Comparison of ENCODE assay signal across 7 cellular contexts in genomic region chr16:14858779-14859178, GRCh38. TPM values are rescaled to one million over a fixed set of nuclear protein-coding genes. Genes with fewer than 3 reads are reported as not detected.
DNase-seq lines count a peak whose midpoint lies in the region; ATAC-seq, FAIRE-seq and TF ChIP-seq lines count a peak whose summit lies in the region.
"Not testable (repeated sequence)": the region's sequence is repeated elsewhere in the genome, so short reads cannot be mapped to it uniquely, and the experiment has no call there.

No MANE protein-coding gene starts in this region.

- not testable (repeated sequence) for H3K4me2 ChIP-seq in A549; HCT116 (ENCODE audit: low read length); HepG2 (ENCODE audit: low read depth, low read length)

- not testable (repeated sequence) for TF ChIP-seq EP300 in A549 (IDR thresholded peaks at IDR 0.05); HepG2 (IDR thresholded peaks at IDR 0.05; ENCODE audit: low read depth in 2 of 2, low read length in 2 of 2); HepG2 (CRISPR knock-in tag; IDR thresholded peaks at IDR 0.05; ENCODE audit: borderline replicate concordance)

- ATAC-seq in A549 = peak; percentile 55 to 58; a peak in 4 of 6 replicates
- peak; percentile 53; the same call in 1 of the 2 replicates for ATAC-seq in HCT116
- peak; percentile 20; the same call in 1 of the 2 replicates for ATAC-seq in WTC11
- ATAC-seq in activated T-cell treated with anti-CD3 and anti-CD28 coated beads, Interleukin-2, amount 50 U/mL, for 72 hours (replicated peaks in 1 of 2) = not testable (repeated sequence)
- ATAC-seq in HepG2 = peak; percentile 65
- peak; percentile 44 for ATAC-seq in mucosa of descending colon

- not testable (repeated sequence) for BruUV-seq in HCT116 (replicated peaks; lab: Mats Ljungman, UMichigan); HepG2 (replicated peaks; lab: Mats Ljungman, UMichigan)

- H4K20me1 ChIP-seq in HCT116 (ENCODE audit: insufficient read depth); HepG2 (ENCODE audit: insufficient read depth, low read length): not testable (repeated sequence)

- not testable (repeated sequence) for H3K27ac ChIP-seq in A549; HCT116 (ENCODE audit: low read depth, low read length); endodermal cell (ENCODE audit: low read depth, low read length); HepG2 (ENCODE audit: extremely low read length, insufficient read depth, low read length)

- not testable (repeated sequence) for H3K79me2 ChIP-seq in HCT116 (ENCODE audit: insufficient read depth, low read length); HepG2 (ENCODE audit: insufficient read depth, low read length)

- not testable (repeated sequence) for H3K36me3 Mint-ChIP-seq in WTC11; activated T-cell treated with anti-CD3 and anti-CD28 coated beads, Interleukin-2, amount 50 U/mL, for 72 hours (ENCODE audit: insufficient read depth in 2 of 2)
- H3K36me3 Mint-ChIP-seq in endodermal cell (ENCODE audit: low read depth) = peaks cover 13% of the 10 kb centered on the region

- POLR2A ChIA-PET in A549 (lab: Yijun Ruan, JAX); HCT116 (lab: Charles Lee); WTC11 (lab: Charles Lee); HepG2 (lab: Yijun Ruan, JAX): not testable (repeated sequence)

- not testable (repeated sequence) for TF ChIP-seq CTCF in A549 (IDR thresholded peaks at IDR 0.05); HCT116 (IDR thresholded peaks at IDR 0.05 in 2 of 3, conservative IDR thresholded peaks at IDR 0.05 in 1 of 3; ENCODE audit: borderline replicate concordance in 1 of 3, insufficient read depth in 1 of 3, low read depth in 2 of 3, low read length in 2 of 3); WTC11 (IDR thresholded peaks at IDR 0.05); HepG2 (CRISPR knock-in tag; IDR thresholded peaks at IDR 0.05); mucosa of descending colon (IDR thresholded peaks at IDR 0.05)
- TF ChIP-seq CTCF in endodermal cell (conservative IDR thresholded peaks at IDR 0.05) = peak; percentile 20

- not testable (repeated sequence) for TF ChIP-seq RAD21 in A549 (conservative IDR thresholded peaks at IDR 0.05 in 1 of 2, IDR thresholded peaks at IDR 0.05 in 1 of 2); HCT116 (IDR thresholded peaks at IDR 0.05; ENCODE audit: low read depth); HepG2 (CRISPR knock-in tag; IDR thresholded peaks at IDR 0.05)

- CTCF ChIA-PET in A549 (lab: Yijun Ruan, JAX); HCT116 (lab: Charles Lee); WTC11 (lab: Charles Lee); HepG2 (lab: Yijun Ruan, JAX; ENCODE audit: low intra/inter-chr PET ratio, low total read pairs): not testable (repeated sequence)

- intact Hi-C loops in HCT116 (cut with micrococcal nuclease); HepG2 (cut with micrococcal nuclease; ENCODE audit: unreplicated experiment); mucosa of descending colon (cut with DNase I, micrococcal nuclease): not testable (repeated sequence)

- WGBS in A549 (ENCODE audit: missing lambda C conversion rate) = 75% methylated on average over 2 of the region's 2 CpGs
- 93% methylated on average over 2 of the region's 2 CpGs; no CpG with 5 or more reads in 1 of the 2 experiments for WGBS in endodermal cell (ENCODE audit: insufficient coverage in 1 of 2, insufficient read length in 1 of 2), 2 experiments
- WGBS in HepG2 (ENCODE audit: low lambda C conversion rate) = 98% methylated on average over 2 of the region's 2 CpGs

- not testable (repeated sequence) for H3K9me3 ChIP-seq in A549; HCT116 (ENCODE audit: control insufficient read depth in 1 of 2, insufficient read depth in 1 of 2, low read depth in 1 of 2, low read length in 2 of 2); endodermal cell (ENCODE audit: control insufficient read depth, low read length); HepG2 (ENCODE audit: low read length); mucosa of descending colon

- H3K4me3 Mint-ChIP-seq in WTC11; activated T-cell treated with anti-CD3 and anti-CD28 coated beads, Interleukin-2, amount 50 U/mL, for 72 hours; endodermal cell: not testable (repeated sequence)

- not testable (repeated sequence) for H3K9me2 ChIP-seq in HCT116 (ENCODE audit: insufficient read depth)

- not testable (repeated sequence) for H3K36me3 ChIP-seq in HCT116 (ENCODE audit: control insufficient read depth in 1 of 2, insufficient read depth in 2 of 2, low read length in 2 of 2); endodermal cell (ENCODE audit: control insufficient read depth, insufficient read depth, low read length); HepG2 (replicated peaks in 1 of 2; ENCODE audit: control insufficient read depth in 1 of 2, insufficient read depth in 2 of 2, low read length in 2 of 2); mucosa of descending colon (ENCODE audit: low read depth)

- not testable (repeated sequence) for H3K27me3 Mint-ChIP-seq in WTC11 (ENCODE audit: low read depth); activated T-cell treated with anti-CD3 and anti-CD28 coated beads, Interleukin-2, amount 50 U/mL, for 72 hours (ENCODE audit: low read depth); endodermal cell (ENCODE audit: insufficient read depth)

- not testable (repeated sequence) for H3K27me3 ChIP-seq in HCT116 (ENCODE audit: insufficient read depth, low read length); endodermal cell (ENCODE audit: control insufficient read depth, insufficient read depth, low read length, poor library complexity, severe bottlenecking); HepG2 (ENCODE audit: control insufficient read depth in 1 of 2, insufficient read depth in 2 of 2, low read length in 2 of 2)

- H3K4me1 Mint-ChIP-seq in WTC11; activated T-cell treated with anti-CD3 and anti-CD28 coated beads, Interleukin-2, amount 50 U/mL, for 72 hours (ENCODE audit: low read depth); endodermal cell: not testable (repeated sequence)

- not testable (repeated sequence) for H3K9ac ChIP-seq in HCT116 (ENCODE audit: low read length); endodermal cell (ENCODE audit: extremely low read depth, low read length, poor library complexity, severe bottlenecking); HepG2 (ENCODE audit: insufficient read depth, low read depth, low read length)

- not testable (repeated sequence) for DNase-seq in A549 (ENCODE audit: low read depth in 1 of 2, low spot score in 1 of 2); HCT116 (ENCODE audit: low read depth, low spot score); WTC11 (ENCODE audit: low spot score); activated T-cell treated with anti-CD3 and anti-CD28 coated beads, Interleukin-2, amount 50 U/mL, for 72 hours; endodermal cell; HepG2 (ENCODE audit: low spot score); mucosa of descending colon

- not testable (repeated sequence) for H3K27ac Mint-ChIP-seq in WTC11, endodermal cell
- H3K27ac Mint-ChIP-seq in activated T-cell treated with anti-CD3 and anti-CD28 coated beads, Interleukin-2, amount 50 U/mL, for 72 hours = peak overlapping the region; percentile 30

- in situ Hi-C loops in HepG2 (cut with HindIII; ENCODE audit: extremely low pct_ligation_motif_present, low pct_unique_long_range_greater_than_20kb) = not testable (repeated sequence)

- not testable (repeated sequence) for H3K4me3 ChIP-seq in A549; HCT116 (replicated peaks in 1 of 2; ENCODE audit: low read depth in 1 of 2, low read length in 2 of 2); endodermal cell (ENCODE audit: low read length); HepG2 (replicated peaks in 1 of 3; ENCODE audit: insufficient read depth in 1 of 3, low read depth in 2 of 3, low read length in 3 of 3); mucosa of descending colon

- RAD21 ChIA-PET in HCT116 (lab: Charles Lee; ENCODE audit: low non-redundant PET in 1 of 2, low total read pairs in 2 of 2, uncharacterized antibody in 2 of 2, unreplicated experiment in 2 of 2) = not testable (repeated sequence)

- not testable (repeated sequence) for H3K9me3 Mint-ChIP-seq in WTC11; activated T-cell treated with anti-CD3 and anti-CD28 coated beads, Interleukin-2, amount 50 U/mL, for 72 hours; endodermal cell

- not testable (repeated sequence) for TF ChIP-seq POLR2A in A549 (IDR thresholded peaks at IDR 0.05; ENCODE audit: low read length); HCT116 (IDR thresholded peaks at IDR 0.05; ENCODE audit: borderline replicate concordance, extremely low read depth, insufficient read depth, insufficient read length); HepG2 (IDR thresholded peaks at IDR 0.05; ENCODE audit: insufficient read depth in 1 of 2, low read depth in 2 of 2, low read length in 2 of 2)

- H2AFZ ChIP-seq in HCT116 (ENCODE audit: low read depth, low read length, poor library complexity, severe bottlenecking); HepG2 (ENCODE audit: low read length): not testable (repeated sequence)

- not testable (repeated sequence) for H3K4me1 ChIP-seq in A549; HCT116 (ENCODE audit: control insufficient read depth in 1 of 2, insufficient read depth in 2 of 2, low read length in 2 of 2); endodermal cell (ENCODE audit: control insufficient read depth, insufficient read depth, low read length); HepG2 (ENCODE audit: insufficient read depth, low read length); mucosa of descending colon (ENCODE audit: low read depth)

- not testable (repeated sequence) for FAIRE-seq in A549 (lab: Jason Lieb, UNC); HepG2 (lab: Jason Lieb, UNC)

RNA-seq across cellular contexts. Expression of gene NOMO1, which starts 25.3 kb away (rescaled TPM):
- 107 and 134 TPM in 2 replicates for polyA plus RNA-seq in A549 (2011; rRNA removed)
- polyA plus RNA-seq in A549 (2012; cell fraction: cytosol; rRNA removed) = 68.4 and 80.8 TPM in 2 replicates
- 161 and 204 TPM in 2 replicates for polyA plus RNA-seq in A549 (2012; cell fraction: nucleus; rRNA removed)
- polyA plus RNA-seq in A549 (2017; fragmentation: RNase III; extraction: RNeasy Plus Mini Kit Qiagen cat#74134 plus additional on column Dnase treatment) = 84.3 to 90.4 TPM (median 88.5 TPM) in 3 replicates
- 178 and 201 TPM in 2 replicates for polyA minus RNA-seq in A549 (2011; rRNA and poly(A)+ RNA removed)
- total RNA-seq in HCT116 (2021; ENCODE audit: unreplicated experiment) = 122 TPM
- polyA plus RNA-seq in HCT116 (2012) = 126 and 138 TPM in 2 replicates
- 100.0 to 112 TPM (median 101 TPM) in 3 replicates for total RNA-seq in WTC11 (2021)
- total RNA-seq in activated T-cell treated with anti-CD3 and anti-CD28 coated beads, Interleukin-2, amount 50 U/mL, for 72 hours = 10 to 100 TPM; 38.5 to 43.5 TPM
- total RNA-seq in endodermal cell = 100 to 1,000 TPM; 107 to 112 TPM
- polyA plus RNA-seq in endodermal cell (2013, experiment 1 of 2) = 69.5 TPM
- polyA plus RNA-seq in endodermal cell (2013, experiment 2 of 2) = 67.2 TPM
- 91.7 and 176 TPM in 2 replicates for total RNA-seq in HepG2 (2016; rRNA removed; fragmentation: Illumina TruSeq; extraction: Trizol)
- 23.7 and 26.9 TPM in 2 replicates for total RNA-seq in HepG2 (2016; cell fraction: cytosol; rRNA removed; fragmentation: Illumina TruSeq; extraction: Trizol; ENCODE audit: low read depth)
- total RNA-seq in HepG2 (2016; cell fraction: insoluble cytoplasmic fraction; rRNA removed; fragmentation: Illumina TruSeq; extraction: Trizol) = 79.8 and 173 TPM in 2 replicates
- 56.9 and 69.3 TPM in 2 replicates for total RNA-seq in HepG2 (2016; cell fraction: membrane; rRNA removed; fragmentation: Illumina TruSeq; extraction: Trizol)
- total RNA-seq in HepG2 (2016; cell fraction: nucleus; rRNA removed; fragmentation: Illumina TruSeq; extraction: Trizol) = 167 and 204 TPM in 2 replicates
- polyA plus RNA-seq in HepG2 (2011; rRNA removed) = 243 and 289 TPM in 2 replicates
- polyA plus RNA-seq in HepG2 (2011; cell fraction: cytosol; rRNA removed) = 201 and 203 TPM in 2 replicates
- polyA plus RNA-seq in HepG2 (2011; cell fraction: nucleus; rRNA removed) = 179 and 192 TPM in 2 replicates
- 230 and 254 TPM in 2 replicates for polyA plus RNA-seq in HepG2 (2012)
- polyA plus RNA-seq in HepG2 (2016; cell fraction: cytosol; fragmentation: Illumina TruSeq; extraction: Trizol; ENCODE audit: low read depth) = 21.0 and 22.5 TPM in 2 replicates
- 73.1 and 87.0 TPM in 2 replicates for polyA plus RNA-seq in HepG2 (2016; cell fraction: insoluble cytoplasmic fraction; fragmentation: Illumina TruSeq; extraction: Trizol; ENCODE audit: low read depth)
- polyA plus RNA-seq in HepG2 (2016; cell fraction: membrane; fragmentation: Illumina TruSeq; extraction: Trizol; ENCODE audit: low read depth) = 39.3 and 45.7 TPM in 2 replicates
- polyA plus RNA-seq in HepG2 (2016; cell fraction: nucleus; fragmentation: Illumina TruSeq; extraction: Trizol; ENCODE audit: insufficient read depth, low read depth) = 234 and 271 TPM in 2 replicates
- 110 and 255 TPM in 2 replicates for polyA minus RNA-seq in HepG2 (2011; rRNA and poly(A)+ RNA removed; ENCODE audit: low replicate concordance)
- polyA minus RNA-seq in HepG2 (2011; cell fraction: cytosol; rRNA and poly(A)+ RNA removed) = 286 and 433 TPM in 2 replicates
- polyA minus RNA-seq in HepG2 (2011; cell fraction: nucleus; rRNA and poly(A)+ RNA removed) = 151 and 209 TPM in 2 replicates
- total RNA-seq in mucosa of descending colon = 10 to 100 TPM; 78.4 to 93.1 (median 82.5) TPM
